7 cellular contexts compared by ENCODE assay signal in genomic region chr20:45912344-45912682, GRCh38. TPM values are rescaled to one million over a fixed set of nuclear protein-coding genes. Genes with fewer than 3 reads are reported as not detected.
DNase-seq lines count a peak whose midpoint lies in the region; ATAC-seq and TF ChIP-seq lines count a peak whose summit lies in the region.
"Had no signal": no experiment of that assay in that cellular context is flagged by ENCODE, and none has a peak within 500 bp of the region (broad histone marks: within the 10 kb centered on the region; RNA-seq: fewer than 3 reads in every experiment).

No MANE protein-coding gene starts in this region.

- no peak overlapping the region for H3K27ac Mint-ChIP-seq in MCF 10A (ENCODE audit: low read depth, unreplicated experiment)

- H3K4me1 ChIP-seq in breast epithelium: no peaks in the 10 kb centered on the region
- H3K4me1 ChIP-seq in iPS-15b (ENCODE audit: control insufficient read depth, insufficient read depth, low read length): peaks cover 3% of the 10 kb centered on the region
- H3K4me1 ChIP-seq in upper lobe of left lung: peaks cover 18 to 44% (median 29%) of the 10 kb centered on the region in 4 donors

- H3K27ac ChIP-seq in breast epithelium (peak overlapping the region; percentile 75 to 92), upper lobe of left lung (peak overlapping the region; percentile 54 to 86 (median 77))

- DNase-seq in breast epithelium (ENCODE audit: low spot score in 2 of 2): no peak
- DNase-seq in MCF 10A (ENCODE audit: unreplicated experiment): no peak
- DNase-seq in upper lobe of left lung: no peak
- no peak for DNase-seq in globus pallidus (ENCODE audit: low spot score)
- DNase-seq in GM19240 (ENCODE audit: insufficient read length, low spot score): no peak
- DNase-seq: RPMI8226 had no signal

- 19 to 24% methylated on average over 3 to 4 of the region's 4 CpGs for WGBS in upper lobe of left lung, 2 donors

- H3K9me3 ChIP-seq in breast epithelium (no peaks in the 10 kb centered on the region), iPS-15b (ENCODE audit: control insufficient read depth, insufficient read depth, low read length) (no peaks in the 10 kb centered on the region), upper lobe of left lung (no peaks in the 10 kb centered on the region)

- H3K9me3 Mint-ChIP-seq in MCF 10A (ENCODE audit: unreplicated experiment): no peaks in the 10 kb centered on the region

- H3K27me3 Mint-ChIP-seq in MCF 10A (ENCODE audit: insufficient read depth, unreplicated experiment): peaks cover 16% of the 10 kb centered on the region

- intact Hi-C loops in breast epithelium (cut with DNase I; ENCODE audit: low total_unique reads) (no loop called here), MCF 10A (cut with micrococcal nuclease) (no loop called here)

- ATAC-seq in upper lobe of left lung (ENCODE audit: low FRiP score in 2 of 2): no peak

- no peaks in the 10 kb centered on the region for H3K36me3 Mint-ChIP-seq in MCF 10A (ENCODE audit: insufficient read depth, unreplicated experiment)

- H3K4me1 Mint-ChIP-seq in MCF 10A (ENCODE audit: insufficient read depth, unreplicated experiment): peaks cover 6% of the 10 kb centered on the region

- POLR2A ChIA-PET in MCF 10A (lab: Yijun Ruan, JAX): no interaction called here

- no peak for TF ChIP-seq EP300 in upper lobe of left lung (IDR thresholded peaks at IDR 0.05)

- TF ChIP-seq CTCF in breast epithelium (IDR thresholded peaks at IDR 0.05) (no peak), MCF 10A (IDR thresholded peaks at IDR 0.05; ENCODE audit: unreplicated experiment) (no peak), upper lobe of left lung (IDR thresholded peaks at IDR 0.05) (no peak)

- H3K4me3 ChIP-seq in breast epithelium (peak overlapping the region; percentile 58 to 77 (median 61)), iPS-15b (ENCODE audit: low read depth, low read length) (peak overlapping the region; percentile 85), upper lobe of left lung (peak overlapping the region in 3 of 4 donors; percentile 44 to 51 (median 48))

- no peak overlapping the region for H3K4me3 Mint-ChIP-seq in MCF 10A (ENCODE audit: unreplicated experiment)

- H3K36me3 ChIP-seq in breast epithelium: no peaks in the 10 kb centered on the region
- H3K36me3 ChIP-seq in iPS-15b (ENCODE audit: control insufficient read depth, insufficient read depth, low read length): peaks cover 10% of the 10 kb centered on the region
- peaks cover 0 to 4% (median 0%) of the 10 kb centered on the region in 4 donors for H3K36me3 ChIP-seq in upper lobe of left lung

- no peak overlapping the region for H3K9ac ChIP-seq in iPS-15b (ENCODE audit: low read depth, low read length)

- no peak for TF ChIP-seq POLR2A in breast epithelium (IDR thresholded peaks at IDR 0.05)
- TF ChIP-seq POLR2A in upper lobe of left lung (IDR thresholded peaks at IDR 0.05): no peak

- H3K27me3 ChIP-seq in breast epithelium (no peaks in the 10 kb centered on the region), iPS-15b (ENCODE audit: control insufficient read depth, insufficient read depth, low read length) (peaks cover 3% of the 10 kb centered on the region), upper lobe of left lung (no peaks in the 10 kb centered on the region)

- BruUV-seq in MCF 10A (replicated peaks; lab: Mats Ljungman, UMichigan): no TSS peak

- CTCF ChIA-PET in MCF 10A (lab: Yijun Ruan, JAX): no interaction called here

RNA-seq across cellular contexts. Expression of gene PLTP, which starts 0.4 kb away (rescaled TPM):
- total RNA-seq in breast epithelium (100 to 1,000 TPM in 1 of 3 donors, 10 to 100 TPM in 2; 78.3 to 405 (median 100.0) TPM), MCF 10A (2022) (0.20 and 0.37 TPM in 2 replicates), upper lobe of left lung (100 to 1,000 TPM in 2 of 6 donors, 10 to 100 TPM in 4; 28.9 to 169 (median 57.8) TPM)

RNA-seq across cellular contexts. Expression of gene CTSA, which starts 21.2 kb away (rescaled TPM):
- 100 to 1,000 TPM in 1 of 3 donors, 10 to 100 TPM in 2; 42.0 to 136 (median 55.6) TPM for total RNA-seq in breast epithelium
- total RNA-seq in MCF 10A (2022): 25.3 and 39.1 TPM in 2 replicates
- 100 to 1,000 TPM; 109 to 176 (median 155) TPM for total RNA-seq in upper lobe of left lung

RNA-seq across cellular contexts. Expression of gene NEURL2, which starts 21.3 kb away (rescaled TPM):
- 1 to 10 TPM; 7.5 to 9.7 (median 8.8) TPM for total RNA-seq in breast epithelium
- total RNA-seq in MCF 10A (2022): 2.0 and 2.5 TPM in 2 replicates
- total RNA-seq in upper lobe of left lung: 10 to 100 TPM in 1 of 6 donors, 1 to 10 TPM in 5; 3.9 to 31.4 (median 5.5) TPM

RNA-seq across cellular contexts. Expression of gene PCIF1, which starts 22.2 kb away (rescaled TPM):
- total RNA-seq in breast epithelium: 10 to 100 TPM; 28.2 to 40.2 (median 30.8) TPM
- 14.3 and 20.5 TPM in 2 replicates for total RNA-seq in MCF 10A (2022)
- 10 to 100 TPM; 41.7 to 59.7 (median 47.1) TPM for total RNA-seq in upper lobe of left lung

RNA-seq across cellular contexts. Expression of gene SPATA25, which starts 24.9 kb away (rescaled TPM):
- 1 to 10 TPM; 3.4 to 3.9 (median 3.7) TPM for total RNA-seq in breast epithelium
- 0.72 and 0.74 TPM in 2 replicates for total RNA-seq in MCF 10A (2022)
- total RNA-seq in upper lobe of left lung: 10 to 100 TPM in 1 of 6 donors, 1 to 10 TPM in 5; 1.3 to 11.5 (median 1.6) TPM

Comparison
In these comparisons a context has a peak if more than half of its experiments do, and no peak if none do; other contexts are left out.
1. RNA of gene PLTP, which starts 0.4 kb away (total RNA-seq): 78.3 to 405 TPM in breast epithelium and 28.9 to 169 TPM in upper lobe of left lung; 0.20 to 0.37 TPM in MCF 10A; every median in the first group is over 10 times any median in the second.
2. Peak in every context shown above with its lines, with median percentiles within 50 percentile points of each other: H3K4me3 ChIP-seq.